ENCODE assay signal across 1 cellular context in genomic region chr13:99496322-99497142, GRCh38.
TF ChIP-seq lines count a peak whose summit lies in the region.

No MANE protein-coding gene starts in this region.

TF ChIP-seq in K562, 482 proteins besides CTCF, POLR2A, EP300 and RAD21 (continued from another document):
- no peak for TF ChIP-seq LARP7 (IDR thresholded peaks at IDR 0.05)
- TF ChIP-seq, protein P1, sequence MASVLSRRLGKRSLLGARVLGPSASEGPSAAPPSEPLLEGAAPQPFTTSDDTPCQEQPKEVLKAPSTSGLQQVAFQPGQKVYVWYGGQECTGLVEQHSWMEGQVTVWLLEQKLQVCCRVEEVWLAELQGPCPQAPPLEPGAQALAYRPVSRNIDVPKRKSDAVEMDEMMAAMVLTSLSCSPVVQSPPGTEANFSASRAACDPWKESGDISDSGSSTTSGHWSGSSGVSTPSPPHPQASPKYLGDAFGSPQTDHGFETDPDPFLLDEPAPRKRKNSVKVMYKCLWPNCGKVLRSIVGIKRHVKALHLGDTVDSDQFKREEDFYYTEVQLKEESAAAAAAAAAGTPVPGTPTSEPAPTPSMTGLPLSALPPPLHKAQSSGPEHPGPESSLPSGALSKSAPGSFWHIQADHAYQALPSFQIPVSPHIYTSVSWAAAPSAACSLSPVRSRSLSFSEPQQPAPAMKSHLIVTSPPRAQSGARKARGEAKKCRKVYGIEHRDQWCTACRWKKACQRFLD (CRISPR knock-in tag; IDR thresholded peaks at IDR 0.05), result no peak
- 0 out of 4 replicates have a peak, but pooled peaks of 1 of the 2 experiments have one; percentile 14 for TF ChIP-seq NRF1 (conservative IDR thresholded peaks at IDR 0.05 in 1 of 2, IDR thresholded peaks at IDR 0.05 in 1 of 2)
- no peak for TF ChIP-seq AFF4 (CRISPR knock-in tag; IDR thresholded peaks at IDR 0.05)
- TF ChIP-seq ATF1 (CRISPR knock-in tag; IDR thresholded peaks at IDR 0.05), result no peak
- TF ChIP-seq ATF1 (tag; IDR thresholded peaks at IDR 0.05), result 0 out of 2 replicates have a peak, but pooled peaks have one; percentile 25
- TF ChIP-seq FOS (IDR thresholded peaks at IDR 0.05; ENCODE audit: extremely low read depth, insufficient read length), result peak; percentile 69
- TF ChIP-seq, protein P2, sequence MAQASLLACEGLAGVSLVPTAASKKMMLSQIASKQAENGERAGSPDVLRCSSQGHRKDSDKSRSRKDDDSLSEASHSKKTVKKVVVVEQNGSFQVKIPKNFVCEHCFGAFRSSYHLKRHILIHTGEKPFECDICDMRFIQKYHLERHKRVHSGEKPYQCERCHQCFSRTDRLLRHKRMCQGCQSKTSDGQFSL (CRISPR knock-in tag; IDR thresholded peaks at IDR 0.05), result no peak
- TF ChIP-seq, protein P2 (tag; IDR thresholded peaks at IDR 0.05), result no peak
- peak; percentile 48; the same call in 1 of the 2 replicates for TF ChIP-seq FOXM1 (IDR thresholded peaks at IDR 0.05; ENCODE audit: low read depth)
- no peak for TF ChIP-seq FOXM1 (CRISPR knock-in tag; IDR thresholded peaks at IDR 0.05; ENCODE audit: low read depth)
- TF ChIP-seq, protein P3, sequence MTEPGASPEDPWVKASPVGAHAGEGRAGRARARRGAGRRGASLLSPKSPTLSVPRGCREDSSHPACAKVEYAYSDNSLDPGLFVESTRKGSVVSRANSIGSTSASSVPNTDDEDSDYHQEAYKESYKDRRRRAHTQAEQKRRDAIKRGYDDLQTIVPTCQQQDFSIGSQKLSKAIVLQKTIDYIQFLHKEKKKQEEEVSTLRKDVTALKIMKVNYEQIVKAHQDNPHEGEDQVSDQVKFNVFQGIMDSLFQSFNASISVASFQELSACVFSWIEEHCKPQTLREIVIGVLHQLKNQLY (CRISPR knock-in tag; conservative IDR thresholded peaks at IDR 0.05), result no peak
- TF ChIP-seq ASH1L (IDR thresholded peaks at IDR 0.05; ENCODE audit: borderline replicate concordance, low read depth, partially characterized antibody), result peak; percentile 34
- no peak for TF ChIP-seq ZZZ3 (IDR thresholded peaks at IDR 0.05)
- 0 out of 2 replicates have a peak, but pooled peaks have one; percentile 56 for TF ChIP-seq L3MBTL2 (IDR thresholded peaks at IDR 0.05)
- no peak for TF ChIP-seq BCL6 (CRISPR knock-in tag; IDR thresholded peaks at IDR 0.05)
- TF ChIP-seq TFAP4 (CRISPR knock-in tag; IDR thresholded peaks at IDR 0.05; ENCODE audit: borderline replicate concordance), result 0 out of 2 replicates have a peak, but pooled peaks have one; percentile 2
- TF ChIP-seq NCOA2 (IDR thresholded peaks at IDR 0.05; ENCODE audit: partially characterized antibody in 2 of 2), result no peak
- no peak for TF ChIP-seq GABPB1 (CRISPR knock-in tag; IDR thresholded peaks at IDR 0.05)
- TF ChIP-seq ZNF23 (CRISPR knock-in tag; IDR thresholded peaks at IDR 0.05), result no peak
- TF ChIP-seq ETS1 (conservative IDR thresholded peaks at IDR 0.05; ENCODE audit: control insufficient read depth, low read depth, low read length), result no peak
- no peak for TF ChIP-seq XRCC5 (IDR thresholded peaks at IDR 0.05; ENCODE audit: low read depth, low read length)
- TF ChIP-seq HDAC2 (IDR thresholded peaks at IDR 0.05), result peak; percentile 45; the same call in 1 of the 2 replicates
- 0 out of 2 replicates have a peak, but pooled peaks have one; percentile 31 for TF ChIP-seq ATF7 (IDR thresholded peaks at IDR 0.05)
- peak; percentile 18 to 88; a peak in 2 of 4 replicates for TF ChIP-seq MAZ (CRISPR knock-in tag; conservative IDR thresholded peaks at IDR 0.05 in 1 of 2, IDR thresholded peaks at IDR 0.05 in 1 of 2)
- no peak for TF ChIP-seq POLR3G (IDR thresholded peaks at IDR 0.05; ENCODE audit: extremely low read depth, insufficient read length, insufficient replicate concordance)
- TF ChIP-seq SUPT5H (IDR thresholded peaks at IDR 0.05), result no peak
- TF ChIP-seq PKNOX1 (IDR thresholded peaks at IDR 0.05), result peak; percentile 40; the same call in 1 of the 2 replicates
- TF ChIP-seq ZBED1 (IDR thresholded peaks at IDR 0.05), result no peak
